Comparison of ENCODE assay signal across 16 cellular contexts in the genomic region with DNA sequence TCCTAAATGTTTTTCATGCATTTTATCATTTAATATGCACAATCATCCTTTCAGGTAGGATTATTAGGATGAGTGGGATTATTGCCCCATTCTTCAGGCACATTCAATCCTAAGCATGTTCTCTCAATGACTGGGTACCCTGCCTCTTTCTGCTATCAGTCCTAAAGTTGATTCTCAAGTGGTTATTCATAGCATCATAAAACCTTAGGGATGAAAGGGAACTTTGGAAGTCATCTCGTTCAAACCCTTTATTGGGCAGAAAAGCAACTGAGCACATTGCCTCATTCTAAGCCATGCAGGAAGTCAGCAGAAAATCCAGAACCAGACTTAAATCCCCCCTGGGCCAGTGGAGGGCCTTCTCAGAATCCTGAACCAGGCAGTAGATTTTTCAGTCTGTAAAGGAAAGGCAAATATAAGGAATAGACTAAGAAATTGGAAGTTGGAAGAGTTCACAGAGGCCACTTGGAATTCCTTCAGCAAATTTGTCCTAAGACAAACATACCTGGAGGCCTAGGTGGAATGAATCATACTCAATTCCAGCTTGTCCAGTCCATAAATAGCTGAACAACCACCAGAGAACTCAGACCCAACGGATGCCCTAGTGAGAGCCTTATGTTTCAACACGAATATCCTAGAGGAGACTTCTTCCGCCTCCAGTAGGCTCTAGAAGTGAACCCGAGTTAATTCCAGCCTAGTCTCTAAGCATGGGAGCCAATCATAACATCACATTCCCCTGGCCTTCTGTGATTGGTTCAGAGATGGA.
"Had no signal": no experiment of that assay in that cellular context is flagged by ENCODE, and none has a peak within 500 bp of the region (broad histone marks: within the 10 kb centered on the region; RNA-seq: fewer than 3 reads in every experiment).

No MANE protein-coding gene starts in this region.

- H3K4me3 ChIP-seq: ascending aorta, esophagus muscularis mucosa, thyroid gland had no signal

- H3K4me1 ChIP-seq: ascending aorta had no signal

- H3K9ac ChIP-seq: SK-N-SH had no signal

- DNase-seq: activated CD4-positive, CD25-positive, alpha-beta regulatory T cell treated with anti-CD3 and anti-CD28 coated beads, Interleukin-2, amount 50 U/mL, for 72 hours; activated naive CD4-positive, alpha-beta T cell treated with Interleukin-2 at 50 U/mL for 16 hours; activated T-cell treated with anti-CD3 and anti-CD28 coated beads for 4 hours; glutamatergic neuron; left colon; naive thymus-derived CD8-positive, alpha-beta T cell; SK-N-SH; stimulated activated naive B cell treated with anti-CD40 and anti-IgM and Interleukin-4, amounts not matched to agents 10 μg/mL and 1 μg/mL and 100 μg/mL, for 72 hours; T-helper 1 cell; T1000; thyroid gland had no signal

- H3K36me3 ChIP-seq: ascending aorta, esophagus muscularis mucosa, neutrophil, thyroid gland had no signal

- H3K27ac ChIP-seq: ascending aorta, esophagus muscularis mucosa, neutrophil, thyroid gland had no signal

- H3K4me2 ChIP-seq: SK-N-SH had no signal

- FAIRE-seq: colon had no signal

- ATAC-seq: activated T-helper 17 cell treated with anti-CD3 and anti-CD28 coated beads, Interleukin-2, amount 50 U/mL, for 72 hours; left colon; naive thymus-derived CD8-positive, alpha-beta T cell; stimulated activated naive B cell treated with anti-CD40 and anti-IgM and Interleukin-4, amounts not matched to agents 10 μg/mL and 1 μg/mL and 100 μg/mL, for 72 hours had no signal

- H3K27me3 ChIP-seq: ascending aorta, esophagus muscularis mucosa, thyroid gland had no signal

- H3K9me3 ChIP-seq: ascending aorta, esophagus muscularis mucosa, neutrophil, SK-N-SH, thyroid gland had no signal
